Comparison of ENCODE assay signal across 24 cellular contexts in the genomic region with DNA sequence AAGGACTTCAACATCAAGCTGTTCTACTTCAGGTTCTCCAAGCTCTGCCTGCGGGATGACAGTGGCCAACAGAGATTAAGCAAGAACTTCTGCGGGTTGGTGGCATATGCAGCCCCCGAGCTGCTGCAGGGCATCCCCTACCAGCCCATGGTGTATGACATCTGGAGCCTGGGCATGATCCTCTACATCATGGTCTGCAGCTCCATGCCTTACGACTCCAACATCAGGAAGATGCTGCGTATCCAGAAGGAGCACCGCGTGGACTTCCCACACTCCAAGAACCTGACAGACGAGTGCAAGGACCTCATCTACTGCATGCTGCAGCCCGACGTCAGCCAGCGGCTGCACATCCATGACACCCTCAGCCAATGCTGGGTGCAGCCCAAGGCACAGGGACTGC. TPM values are rescaled to one million over a fixed set of nuclear protein-coding genes. Genes with fewer than 3 reads are reported as not detected.
"Had no signal": no experiment of that assay in that cellular context is flagged by ENCODE, and none has a peak within 500 bp of the region (broad histone marks: within the 10 kb centered on the region; RNA-seq: fewer than 3 reads in every experiment).

No MANE protein-coding gene starts in this region.

- H3K27me3 Mint-ChIP-seq: IgD-negative memory B cell had no signal

- H3K27ac ChIP-seq: HL-60 had no signal

- H3K9me3 Mint-ChIP-seq: IgD-negative memory B cell had no signal

- DNase-seq: KBM-7, MV-4-11, NCI-H1048, NCI-H1105, NCI-H1417, NCI-H1436 treated with DMSO at 0.1 percent for 48 hours, NCI-H1694, NCI-H187 treated with DMSO at 0.1 percent for 48 hours, NCI-H2081, NCI-H2107, NCI-H2227 treated with DMSO at 0.1 percent for 48 hours, NCI-H524 treated with DMSO at 0.1 percent for 48 hours, NCI-H69, NCI-H774, RPMI8226, SHP77, SK-N-SH, SW 1271 had no signal

- H3K9me3 ChIP-seq: SK-N-SH had no signal

RNA-seq across cellular contexts. Expression of a gene that starts 6.1 kb away (rescaled TPM):
- total RNA-seq: LHCN-M2, MCF 10A, NCI-H460, SK-MEL-5 had no signal
- polyA plus RNA-seq: IgD-negative memory B cell, SK-N-SH had no signal

RNA-seq across cellular contexts. Expression of a gene that starts 25.1 kb away (rescaled TPM):
- total RNA-seq: LHCN-M2, MCF 10A, NCI-H460, SK-MEL-5 had no signal
- polyA plus RNA-seq: IgD-negative memory B cell, SK-N-SH had no signal
